In the genomic region with DNA sequence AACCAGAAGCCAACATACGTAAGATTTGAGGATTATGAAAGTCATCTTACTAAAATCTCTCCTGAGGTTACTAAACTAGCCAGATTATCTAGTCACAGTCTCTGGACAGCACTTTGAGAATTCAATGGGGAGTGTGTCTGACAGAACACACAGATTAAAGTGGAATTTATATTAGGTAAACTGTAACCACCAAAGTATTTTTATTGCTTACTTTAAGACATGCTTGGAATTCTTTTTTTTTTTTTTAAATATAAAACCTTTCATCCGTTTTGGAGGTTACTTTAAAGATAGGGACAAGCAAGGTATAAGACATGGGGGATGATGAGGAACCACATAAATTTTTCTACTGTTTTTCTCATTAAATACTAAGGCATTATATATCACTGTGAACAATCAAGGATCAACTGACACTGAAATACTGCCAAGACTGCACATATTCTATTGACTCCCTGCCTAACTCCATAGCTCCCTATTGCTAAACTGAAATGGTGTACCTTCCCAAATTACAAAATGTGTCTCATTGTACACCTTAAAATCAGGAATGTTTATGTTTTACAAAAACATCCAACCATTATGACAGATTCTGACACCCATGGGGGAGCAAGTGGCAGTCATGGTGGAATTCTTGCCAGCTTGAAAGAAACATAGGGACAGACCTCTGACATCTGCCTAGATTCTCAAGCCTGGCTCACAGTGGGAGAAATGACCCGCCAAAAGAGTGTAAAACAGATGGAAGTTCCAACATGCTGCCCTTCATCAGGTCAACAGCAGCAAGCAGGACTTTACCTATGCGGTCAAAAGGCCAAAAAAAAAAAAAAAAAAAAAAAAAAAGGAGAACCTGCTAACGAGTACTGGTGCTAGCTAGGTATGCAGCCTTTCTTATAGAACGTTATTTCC, we compare ENCODE assay signal across 14 cellular contexts.
A peak's percentile ranks its signal among the peaks of the same experiment; 100 is the strongest.
DNase-seq lines count a peak whose midpoint lies in the region; ATAC-seq, FAIRE-seq and TF ChIP-seq lines count a peak whose summit lies in the region.
"Had no signal": no experiment of that assay in that cellular context is flagged by ENCODE, and none has a peak within 500 bp of the region (broad histone marks: within the 10 kb centered on the region; RNA-seq: fewer than 3 reads in every experiment).

No MANE protein-coding gene starts in this region.

- DNase-seq in GM03348 (ENCODE audit: low spot score) (peak; percentile 58), RCC 7860 (ENCODE audit: low spot score) (peak; percentile 30), glomerular visceral epithelial cell (ENCODE audit: extremely low spot score) (peak; percentile 47), KG1 (lab: John Stamatoyannopoulos, UW) (no peak), cortex of kidney (lab: John Stamatoyannopoulos, UW) (no peak), DMS79 (lab: John Stamatoyannopoulos, UW) (no peak)
- DNase-seq: activated CD8-positive, alpha-beta memory T cell treated with anti-CD3 and anti-CD28 coated beads for 24 hours; activated effector memory CD4-positive, alpha-beta T cell treated with Interleukin-2 at 50 U/mL for 16 hours; DMS53; NCI-H1105; stimulated activated naive CD8-positive, alpha-beta T cell treated with anti-CD3 and anti-CD28 coated beads, Interleukin-15, Interleukin-2, amounts not matched to agents 100 U/mL and 50 U/mL, for 24 hours; upper lobe of right lung had no signal

- TF ChIP-seq CTCF in 22Rv1 (IDR thresholded peaks at IDR 0.05), result no peak

- no peak for FAIRE-seq in RCC 7860 (lab: Jason Lieb, UNC)

- no peak for ATAC-seq in GM19395 (IDR thresholded peaks at IDR 0.05; ENCODE audit: unreplicated experiment)
- ATAC-seq: stimulated activated naive CD8-positive, alpha-beta T cell treated with anti-CD3 and anti-CD28 coated beads, Interleukin-15, Interleukin-2, amounts not matched to agents 100 U/mL and 50 U/mL, for 24 hours; upper lobe of right lung had no signal

- H3K27ac ChIP-seq in 22Rv1, result peak overlapping the region; percentile 2; the same call in 1 of the 2 replicates
- H3K27ac ChIP-seq: upper lobe of right lung had no signal

Comparison
In these comparisons a context has a peak if more than half of its experiments do, and no peak if none do; other contexts are left out.
1. DNase-seq: peak in GM03348 (single experiment), RCC 7860 (single experiment) and glomerular visceral epithelial cell (single experiment); none in KG1 (single experiment), cortex of kidney (single experiment) and DMS79 (single experiment).